11 cellular contexts compared by ENCODE assay signal in genomic region chr15:101193063-101193712, GRCh38. TPM values are rescaled to one million over a fixed set of nuclear protein-coding genes. Genes with fewer than 3 reads are reported as not detected.
DNase-seq lines count a peak whose midpoint lies in the region; ATAC-seq and TF ChIP-seq lines count a peak whose summit lies in the region.
"Had no signal": no experiment of that assay in that cellular context is flagged by ENCODE, and none has a peak within 500 bp of the region (broad histone marks: within the 10 kb centered on the region; RNA-seq: fewer than 3 reads in every experiment).

No MANE protein-coding gene starts in this region.

- peaks cover 74% of the 10 kb centered on the region for H3K4me1 Mint-ChIP-seq in nephron progenitor cell

- TF ChIP-seq RAD21 in SK-N-SH (IDR thresholded peaks at IDR 0.05; ENCODE audit: low read length), result no peak

- no peaks in the 10 kb centered on the region for H3K9me3 Mint-ChIP-seq in nephron progenitor cell
- H3K9me3 Mint-ChIP-seq: effector memory CD8-positive, alpha-beta T cell had no signal

- H3K9ac ChIP-seq in SK-N-SH, result no peak overlapping the region

- peaks cover 100% of the 10 kb centered on the region for H3K79me2 ChIP-seq in SK-N-SH (ENCODE audit: insufficient read depth)

- no peak overlapping the region for H3K4me3 Mint-ChIP-seq in nephron progenitor cell

- H3K36me3 ChIP-seq in uterus (no peaks in the 10 kb centered on the region), SK-N-SH (replicated peaks in 1 of 2; ENCODE audit: control insufficient read depth in 1 of 2, insufficient read depth in 2 of 2, low read length in 1 of 2) (no peaks in the 10 kb centered on the region)

- H3K4me1 ChIP-seq in uterus (peaks cover 6 to 8% of the 10 kb centered on the region in 2 donors), SK-N-SH (ENCODE audit: control insufficient read depth in 1 of 2, insufficient read depth in 2 of 2, low read depth in 1 of 2, low read length in 1 of 2) (peaks cover 19 to 55% of the 10 kb centered on the region in 2 experiments; a peak in 3 of 4 replicates)

- H3F3A ChIP-seq in SK-N-SH (replicated peaks; ENCODE audit: insufficient read depth), result no peaks in the 10 kb centered on the region

- TF ChIP-seq CTCF in nephron progenitor cell (IDR thresholded peaks at IDR 0.05), result no peak
- no peak for TF ChIP-seq CTCF in uterus (IDR thresholded peaks at IDR 0.05)
- TF ChIP-seq CTCF in SK-N-SH (IDR thresholded peaks at IDR 0.05), result no peak

- no peak overlapping the region for H3K4me2 ChIP-seq in SK-N-SH

- no peaks in the 10 kb centered on the region for H3K27me3 Mint-ChIP-seq in nephron progenitor cell (ENCODE audit: low read depth, poor library complexity)
- H3K27me3 Mint-ChIP-seq: effector memory CD8-positive, alpha-beta T cell had no signal

- no peak for TF ChIP-seq POLR2A in uterus (IDR thresholded peaks at IDR 0.05)

- intact Hi-C loops in Right ventricle myocardium inferior (cut with DNase I) (no loop called here), cardiac septum (cut with DNase I) (no loop called here), uterus (cut with DNase I; ENCODE audit: low total_unique reads) (no loop called here)

- peak overlapping the region; percentile 87 for H3K27ac Mint-ChIP-seq in nephron progenitor cell

- DNase-seq in Right ventricle myocardium inferior (ENCODE audit: missing footprints), result peak; percentile 87
- no peak for DNase-seq in cardiac septum (ENCODE audit: low spot score)
- DNase-seq in fibroblast of gingiva (ENCODE audit: low read depth), result peak; percentile 77
- DNase-seq in nephron progenitor cell, result no peak
- DNase-seq in uterus, result peak in 1 of 2 donors; percentile 70
- DNase-seq in SK-N-SH, result no peak
- DNase-seq in activated gamma-delta T cell (lab: John Stamatoyannopoulos, UW), result no peak
- DNase-seq in effector CD8-positive, alpha-beta T cell (lab: John Stamatoyannopoulos, UW), result no peak
- DNase-seq: effector memory CD8-positive, alpha-beta T cell; NCI-H146; stimulated activated CD4-positive, alpha-beta T cell treated with anti-CD3 and anti-CD28 coated beads, Interleukin-1b, Interleukin-23, amount 100 ng/mL, for 48 hours had no signal

- CTCF ChIA-PET in SK-N-SH (lab: Yijun Ruan, JAX), result interaction anchor here (0.6 to 1.0 kb wide), 2 partner anchors 8 to 13 kb away, joined by 3 read pairs; no protein-coding TSS in a partner anchor

- peaks cover 88% of the 10 kb centered on the region for H4K20me1 ChIP-seq in SK-N-SH (ENCODE audit: insufficient read depth)

- ATAC-seq in Right ventricle myocardium inferior, result peak; percentile 74
- ATAC-seq: effector memory CD8-positive, alpha-beta T cell had no signal

- no peak overlapping the region for H2AFZ ChIP-seq in SK-N-SH (ENCODE audit: low read depth)

- H3K27me3 ChIP-seq in uterus, result no peaks in the 10 kb centered on the region
- no peaks in the 10 kb centered on the region for H3K27me3 ChIP-seq in SK-N-SH (ENCODE audit: insufficient read depth)

- no peak overlapping the region for H3K4me3 ChIP-seq in uterus
- H3K4me3 ChIP-seq in SK-N-SH (ENCODE audit: low read depth in 2 of 2, low read length in 1 of 2), result no peak overlapping the region

- 96% methylated on average over 17 of the region's 19 CpGs for WGBS in SK-N-SH (ENCODE audit: low lambda C conversion rate)

- H3K9me2 ChIP-seq in SK-N-SH, result no peaks in the 10 kb centered on the region

- no peak for TF ChIP-seq EP300 in SK-N-SH (IDR thresholded peaks at IDR 0.05; ENCODE audit: borderline replicate concordance in 1 of 2, low read depth in 1 of 2, low read length in 1 of 2)

- H3K27ac ChIP-seq in uterus (peak overlapping the region; percentile 71 to 75), SK-N-SH (ENCODE audit: low read depth in 2 of 2, low read length in 1 of 2) (peak overlapping the region in 1 of 2 experiments; percentile 25; a peak in 1 of 4 replicates)

- no peaks in the 10 kb centered on the region for H3K36me3 Mint-ChIP-seq in nephron progenitor cell (ENCODE audit: low read depth)

- H3K9me3 ChIP-seq in uterus (no peaks in the 10 kb centered on the region), SK-N-SH (no peaks in the 10 kb centered on the region)

- POLR2A ChIA-PET in SK-N-SH (lab: Yijun Ruan, JAX), result no interaction called here

TF ChIP-seq in SK-N-SH, 30 proteins besides CTCF, POLR2A, EP300 and RAD21:
- TF ChIP-seq RXRA (IDR thresholded peaks at IDR 0.05; ENCODE audit: borderline replicate concordance, low read depth) (no peak), SIN3A (IDR thresholded peaks at IDR 0.05; ENCODE audit: borderline replicate concordance, low read depth, low read length) (no peak), ZBTB33 (IDR thresholded peaks at IDR 0.05; ENCODE audit: borderline replicate concordance, low read depth) (no peak), FOXJ3 (CRISPR knock-in tag; IDR thresholded peaks at IDR 0.05) (no peak), FOXM1 (IDR thresholded peaks at IDR 0.05; ENCODE audit: low read depth) (no peak), JUND (IDR thresholded peaks at IDR 0.05) (no peak), YY1 (IDR thresholded peaks at IDR 0.05; ENCODE audit: low read depth) (no peak), MEF2A (IDR thresholded peaks at IDR 0.05; ENCODE audit: borderline replicate concordance, low read depth) (no peak), TAF1 (IDR thresholded peaks at IDR 0.05; ENCODE audit: borderline replicate concordance, low read depth, low read length) (no peak), FOSL2 (IDR thresholded peaks at IDR 0.05; ENCODE audit: borderline replicate concordance, low read depth) (no peak)
- TF ChIP-seq, protein P1, sequence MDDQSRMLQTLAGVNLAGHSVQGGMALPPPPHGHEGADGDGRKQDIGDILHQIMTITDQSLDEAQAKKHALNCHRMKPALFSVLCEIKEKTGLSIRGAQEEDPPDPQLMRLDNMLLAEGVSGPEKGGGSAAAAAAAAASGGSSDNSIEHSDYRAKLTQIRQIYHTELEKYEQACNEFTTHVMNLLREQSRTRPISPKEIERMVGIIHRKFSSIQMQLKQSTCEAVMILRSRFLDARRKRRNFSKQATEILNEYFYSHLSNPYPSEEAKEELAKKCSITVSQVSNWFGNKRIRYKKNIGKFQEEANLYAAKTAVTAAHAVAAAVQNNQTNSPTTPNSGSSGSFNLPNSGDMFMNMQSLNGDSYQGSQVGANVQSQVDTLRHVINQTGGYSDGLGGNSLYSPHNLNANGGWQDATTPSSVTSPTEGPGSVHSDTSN (IDR thresholded peaks at IDR 0.05), result no peak

RNA-seq across cellular contexts. Expression of gene CHSY1, which starts 58.7 kb away (rescaled TPM):
- total RNA-seq in Right ventricle myocardium inferior (13.3 TPM), cardiac septum (17.5 TPM), uterus (10 to 100 TPM; 25.6 to 62.8 (median 46.0) TPM)
- 15.7 and 17.4 TPM in 2 replicates for polyA plus RNA-seq in SK-N-SH (2012; rRNA removed)
- polyA plus RNA-seq in SK-N-SH (2012; cell fraction: cytosol; rRNA removed), result 21.1 and 21.5 TPM in 2 replicates
- 6.0 and 10.5 TPM in 2 replicates for polyA plus RNA-seq in SK-N-SH (2012; cell fraction: nucleus; rRNA removed)

Comparison
In these comparisons a context has a peak if more than half of its experiments do, and no peak if none do; other contexts are left out.
1. DNase-seq: peak in Right ventricle myocardium inferior (single experiment) and fibroblast of gingiva (single experiment); none in cardiac septum (single experiment), nephron progenitor cell (single experiment), SK-N-SH (single experiment), activated gamma-delta T cell (single experiment) and effector CD8-positive, alpha-beta T cell (single experiment).